ENCODE assay signal across 6 cellular contexts in genomic region chr5:100654895-100655294, GRCh38.
"Had no signal": no experiment of that assay in that cellular context is flagged by ENCODE, and none has a peak within 500 bp of the region (broad histone marks: within the 10 kb centered on the region; RNA-seq: fewer than 3 reads in every experiment).

No MANE protein-coding gene starts in this region.

- H3K4me3 ChIP-seq: GM23338, HAP-1 had no signal

- H3K4me1 ChIP-seq: HAP-1 had no signal

- H3K9me3 ChIP-seq: HAP-1 had no signal

- DNase-seq: H7, HFFc6, KG1 had no signal

- H3K27ac ChIP-seq: HL-60 had no signal

- H3K36me3 ChIP-seq: HAP-1 had no signal
